Comparison of ENCODE assay signal across 9 cellular contexts in genomic region chr3:127674099-127674792, GRCh38. TPM values are rescaled to one million over a fixed set of nuclear protein-coding genes. Genes with fewer than 3 reads are reported as not detected.
DNase-seq lines count a peak whose midpoint lies in the region; ATAC-seq, FAIRE-seq and TF ChIP-seq lines count a peak whose summit lies in the region.
"Had no signal": no experiment of that assay in that cellular context is flagged by ENCODE, and none has a peak within 500 bp of the region (broad histone marks: within the 10 kb centered on the region; RNA-seq: fewer than 3 reads in every experiment).

No MANE protein-coding gene starts in this region.

- H3K36me3 ChIP-seq in NT2/D1 (ENCODE audit: insufficient read depth, insufficient read length, low read length): no peaks in the 10 kb centered on the region

- CTCF ChIA-PET in A549 (lab: Yijun Ruan, JAX): interaction anchor here (0.6 to 2.0 kb wide), 2 partner anchors 20 to 459 kb away, joined by 3 to 4 read pairs; no protein-coding TSS in a partner anchor

- no peaks in the 10 kb centered on the region for H3K9me3 Mint-ChIP-seq in nephron progenitor cell

- peaks cover 50% of the 10 kb centered on the region for H3K27me3 Mint-ChIP-seq in nephron progenitor cell (ENCODE audit: low read depth, poor library complexity)

- WGBS in A549 (ENCODE audit: missing lambda C conversion rate): 86% methylated on average over 13 of the region's 18 CpGs

- DNase-seq in A549 (ENCODE audit: low read depth in 1 of 2, low spot score in 1 of 2): no peak
- DNase-seq in NT2/D1 (ENCODE audit: low read depth, low spot score): no peak
- DNase-seq in dorsolateral prefrontal cortex: peak in 9 of 10 donors; percentile 24 to 78 (median 58)
- DNase-seq in nephron progenitor cell: no peak
- no peak for DNase-seq in NCI-H526 treated with DMSO at 0.1 percent for 48 hours (lab: John Stamatoyannopoulos, UW)
- DNase-seq in GDM1 (lab: John Stamatoyannopoulos, UW): no peak
- DNase-seq in GM13976 (ENCODE audit: low spot score): no peak
- no peak for DNase-seq in NCI-H146 treated with DMSO at 0.1 percent for 48 hours (lab: John Stamatoyannopoulos, UW; ENCODE audit: unreplicated experiment)
- DNase-seq: NCI-H446 had no signal

- peaks cover 11% of the 10 kb centered on the region; the same call in 1 of the 3 replicates for H3K4me1 ChIP-seq in A549
- peaks cover 19% of the 10 kb centered on the region for H3K4me1 ChIP-seq in NT2/D1 (ENCODE audit: insufficient read depth, insufficient read length)

- TF ChIP-seq CTCF in A549 (IDR thresholded peaks at IDR 0.05) (no peak), dorsolateral prefrontal cortex (IDR thresholded peaks at IDR 0.05 in 54 of 56, conservative IDR thresholded peaks at IDR 0.05 in 2 of 56; ENCODE audit: low read depth in 1 of 56, partially characterized antibody in 56 of 56) (no peak), nephron progenitor cell (IDR thresholded peaks at IDR 0.05) (no peak), GM13976 (IDR thresholded peaks at IDR 0.05; ENCODE audit: borderline replicate concordance, control extremely low read depth, extremely low read depth, insufficient read depth, missing control alignments) (no peak)

- H3K4me3 ChIP-seq in A549: no peak overlapping the region; the same call in 2 of the 3 replicates
- H3K4me3 ChIP-seq in NT2/D1 (ENCODE audit: insufficient read length, low read depth): peak overlapping the region; percentile 89
- H3K4me3 ChIP-seq in dorsolateral prefrontal cortex: peak overlapping the region in 54 of 59 donors; percentile 60 to 98 (median 86)

- H3K4me2 ChIP-seq in A549: peak overlapping the region; percentile 96

- POLR2A ChIA-PET in A549 (lab: Yijun Ruan, JAX): no interaction called here

- no peak for TF ChIP-seq RAD21 in A549 (conservative IDR thresholded peaks at IDR 0.05 in 1 of 2, IDR thresholded peaks at IDR 0.05 in 1 of 2)

- H3K27ac ChIP-seq in A549 (no peak overlapping the region), dorsolateral prefrontal cortex (peak overlapping the region in 56 of 59 donors; percentile 7 to 97 (median 91))

- H3K9me3 ChIP-seq in A549 (no peaks in the 10 kb centered on the region), NT2/D1 (ENCODE audit: insufficient read depth, low read length) (no peaks in the 10 kb centered on the region)

- H3K9ac ChIP-seq in NT2/D1 (ENCODE audit: insufficient read length, low read depth): peak overlapping the region; percentile 86

- TF ChIP-seq EP300 in A549 (IDR thresholded peaks at IDR 0.05): no peak

- no peak for ATAC-seq in A549

- in situ Hi-C loops in GM13976 (cut with MboI; ENCODE audit: low sequenced_read_pairs, unreplicated experiment): no loop called here

- no peaks in the 10 kb centered on the region for H3K36me3 Mint-ChIP-seq in nephron progenitor cell (ENCODE audit: low read depth)

- no peak for FAIRE-seq in A549 (lab: Jason Lieb, UNC)

- TF ChIP-seq POLR2A in A549 (IDR thresholded peaks at IDR 0.05; ENCODE audit: low read length): no peak

- H3K27me3 ChIP-seq in NT2/D1 (ENCODE audit: insufficient read depth, insufficient read length) (peaks cover 29% of the 10 kb centered on the region), dorsolateral prefrontal cortex (no peaks in the 10 kb centered on the region)

- H3K27ac Mint-ChIP-seq in nephron progenitor cell: no peak overlapping the region

- peaks cover 35% of the 10 kb centered on the region for H3K4me1 Mint-ChIP-seq in nephron progenitor cell

- peak overlapping the region; percentile 88 for H3K4me3 Mint-ChIP-seq in nephron progenitor cell

- intact Hi-C loops in dorsolateral prefrontal cortex (cut with DNase I): loop anchor here (5.0 to 10.0 kb wide), 3 partner anchors 79 to 381 kb away; partner anchors contain the start of genes TPRA1 (in 2 of the 2), MCM2 (in 1 of the 2) and SEC61A1 (in 1 of the 2)

TF ChIP-seq in A549, 52 proteins besides CTCF, POLR2A, EP300 and RAD21:
- TF ChIP-seq RARB (CRISPR knock-in tag; IDR thresholded peaks at IDR 0.05) (no peak), SREBF2 (IDR thresholded peaks at IDR 0.05) (no peak), ZSCAN20 (CRISPR knock-in tag; IDR thresholded peaks at IDR 0.05) (no peak), KDM5A (IDR thresholded peaks at IDR 0.05) (no peak), MAFK (IDR thresholded peaks at IDR 0.05; ENCODE audit: partially characterized antibody) (no peak), GATA3 (IDR thresholded peaks at IDR 0.05; ENCODE audit: borderline replicate concordance) (no peak), NFE2L2 (conservative IDR thresholded peaks at IDR 0.05; ENCODE audit: low read length) (no peak), JUNB (IDR thresholded peaks at IDR 0.05) (no peak), SMC3 (IDR thresholded peaks at IDR 0.05) (no peak), REST (IDR thresholded peaks at IDR 0.05) (no peak), USF2 (IDR thresholded peaks at IDR 0.05) (no peak), E2F6 (IDR thresholded peaks at IDR 0.05; ENCODE audit: borderline replicate concordance, low read depth) (no peak), FOXS1 (CRISPR knock-in tag; IDR thresholded peaks at IDR 0.05) (no peak)

RNA-seq across cellular contexts. Expression of gene ABTB1, which starts 1.5 kb away (rescaled TPM):
- polyA plus RNA-seq in A549 (2011; rRNA removed) (9.7 and 10.7 TPM in 2 replicates), A549 (2017; fragmentation: RNase III; extraction: RNeasy Plus Mini Kit Qiagen cat#74134 plus additional on column Dnase treatment) (8.1 to 13.2 TPM (median 11.7 TPM) in 3 replicates)
- 15.1 and 18.9 TPM in 2 replicates for polyA plus RNA-seq in A549 (2012; cell fraction: cytosol; rRNA removed)
- 73.1 and 77.2 TPM in 2 replicates for polyA plus RNA-seq in A549 (2012; cell fraction: nucleus; rRNA removed)
- polyA minus RNA-seq in A549 (2011; rRNA and poly(A)+ RNA removed): 20.7 and 25.8 TPM in 2 replicates
- 100 to 1,000 TPM in 24 of 120 experiments, 10 to 100 TPM in 96; 63.6 to 129 (median 87.7) TPM for total RNA-seq in dorsolateral prefrontal cortex

RNA-seq across cellular contexts. Expression of gene PODXL2, which starts 45.3 kb away (rescaled TPM):
- polyA plus RNA-seq in A549 (2011; rRNA removed): 3.8 and 4.2 TPM in 2 replicates
- 7.8 and 10.8 TPM in 2 replicates for polyA plus RNA-seq in A549 (2012; cell fraction: cytosol; rRNA removed)
- 10.7 and 16.3 TPM in 2 replicates for polyA plus RNA-seq in A549 (2012; cell fraction: nucleus; rRNA removed)
- 5.5 to 6.2 TPM (median 5.5 TPM) in 3 replicates for polyA plus RNA-seq in A549 (2017; fragmentation: RNase III; extraction: RNeasy Plus Mini Kit Qiagen cat#74134 plus additional on column Dnase treatment)
- 1.8 and 2.1 TPM in 2 replicates for polyA minus RNA-seq in A549 (2011; rRNA and poly(A)+ RNA removed)
- 100 to 1,000 TPM in 15 of 120 experiments, 10 to 100 TPM in 105; 40.0 to 112 (median 81.7) TPM for total RNA-seq in dorsolateral prefrontal cortex

Comparison
In these comparisons a context has a peak if more than half of its experiments do, and no peak if none do; other contexts are left out.
1. DNase-seq: peak in dorsolateral prefrontal cortex (9 of 10); none in A549 (0 of 2), NT2/D1 (single experiment), nephron progenitor cell (single experiment), NCI-H526 treated with DMSO at 0.1 percent for 48 hours (single experiment), GDM1 (single experiment), GM13976 (single experiment) and NCI-H146 treated with DMSO at 0.1 percent for 48 hours (single experiment).
2. H3K27ac ChIP-seq: peak in dorsolateral prefrontal cortex (56 of 59); none in A549 (0 of 2).